ENCODE assay signal across 8 cellular contexts in genomic region chr19:49114630-49115363, GRCh38. TPM values are rescaled to one million over a fixed set of nuclear protein-coding genes. Genes with fewer than 3 reads are reported as not detected.
DNase-seq lines count a peak whose midpoint lies in the region; ATAC-seq and TF ChIP-seq lines count a peak whose summit lies in the region.

No MANE protein-coding gene starts in this region.

- peak overlapping the region; percentile 98 for H2AK9ac ChIP-seq in IMR-90 (replicated peaks; ENCODE audit: low read depth, low read length, poor library complexity)

- TF ChIP-seq POLR2A in IMR-90 (IDR thresholded peaks at IDR 0.05; ENCODE audit: low read depth, low read length) (no peak), right lobe of liver (IDR thresholded peaks at IDR 0.05) (no peak)

- no peaks in the 10 kb centered on the region for H3K9me3 Mint-ChIP-seq in WTC11

- H3K27me3 Mint-ChIP-seq in WTC11 (ENCODE audit: low read depth): peaks cover 25% of the 10 kb centered on the region

- no peak overlapping the region for H2BK20ac ChIP-seq in IMR-90 (ENCODE audit: low read depth, low read length)

- H4K8ac ChIP-seq in IMR-90 (ENCODE audit: low read depth in 2 of 2, low read length in 2 of 2): peak overlapping the region in 1 of 2 experiments; percentile 65; a peak in 2 of 4 replicates

- H3K9ac ChIP-seq in BLaER1 treated with 17β-estradiol and CSF1 and Interleukin-3, amounts not matched to agents 10 nM and 100 nM: peak overlapping the region; percentile 71 to 88 (median 80)
- H3K9ac ChIP-seq in IMR-90 (ENCODE audit: low read depth, low read length): peak overlapping the region; percentile 71

- BruUV-seq in IMR-90 (replicated peaks; lab: Mats Ljungman, UMichigan): no TSS peak

- no peak overlapping the region for H3K27ac Mint-ChIP-seq in WTC11

- H3K9me1 ChIP-seq in IMR-90 (ENCODE audit: insufficient read depth, low read length): peaks cover 20% of the 10 kb centered on the region

- no peak overlapping the region for H3K23ac ChIP-seq in IMR-90 (ENCODE audit: low read depth, low read length)

- CTCF ChIA-PET in IMR-90 (lab: Yijun Ruan, JAX) (interaction anchor here (1.6 to 2.9 kb wide), 4 partner anchors 13 to 84 kb away, joined by 4 to 13 read pairs (median 5); no protein-coding TSS in a partner anchor), WTC11 (lab: Charles Lee) (interaction anchor here (0.5 to 2.7 kb wide), 28 partner anchors 9 to 943 kb away, joined by 3 to 65 read pairs (median 8); partner anchors contain the start of genes HRC and RUVBL2), GM10248 (lab: Yijun Ruan, JAX) (interaction anchor here (0.7 to 3.8 kb wide), 20 partner anchors 8 to 211 kb away, joined by 3 to 37 read pairs (median 4); partner anchors contain the start of genes GYS1, RUVBL2 and SLC6A16)

- 0 out of 2 replicates have a peak overlapping the region, but pooled peaks have one; percentile 62 for H3K14ac ChIP-seq in IMR-90 (replicated peaks; ENCODE audit: low read depth, low read length)

- H4K91ac ChIP-seq in IMR-90 (ENCODE audit: insufficient read depth, low read depth, low read length): peak overlapping the region; percentile 43; the same call in 1 of the 2 replicates

- in situ Hi-C loops in IMR-90 (cut with MboI; ENCODE audit: low sequenced_read_pairs): no loop called here

- TF ChIP-seq CTCF in IMR-90 (conservative IDR thresholded peaks at IDR 0.05; ENCODE audit: low read depth, low read length) (no peak), WTC11 (IDR thresholded peaks at IDR 0.05) (no peak), coronary artery (IDR thresholded peaks at IDR 0.05) (no peak), right lobe of liver (IDR thresholded peaks at IDR 0.05) (no peak), GM10248 (IDR thresholded peaks at IDR 0.05; ENCODE audit: control extremely low read depth, extremely low read depth, low read depth, missing control alignments) (no peak)

- H3K4me1 Mint-ChIP-seq in WTC11: peaks cover 14% of the 10 kb centered on the region

- H3K36me3 Mint-ChIP-seq in WTC11: no peaks in the 10 kb centered on the region

- H3K18ac ChIP-seq in IMR-90 (ENCODE audit: low read depth, low read length): no peak overlapping the region

- H2AFZ ChIP-seq in IMR-90 (replicated peaks; ENCODE audit: low read length, poor library complexity): peak overlapping the region; percentile 98

- H3K27me3 ChIP-seq in BLaER1 treated with 17β-estradiol and CSF1 and Interleukin-3, amounts not matched to agents 10 nM and 100 nM: peaks cover 3 to 6% (median 6%) of the 10 kb centered on the region in 11 experiments
- H3K27me3 ChIP-seq in IMR-90 (ENCODE audit: control insufficient read depth, insufficient read depth, low read length): no peaks in the 10 kb centered on the region
- H3K27me3 ChIP-seq in right lobe of liver: no peaks in the 10 kb centered on the region

- H2BK5ac ChIP-seq in IMR-90 (ENCODE audit: low read depth, low read length, poor library complexity, severe bottlenecking): peak overlapping the region; percentile 18

- no peaks in the 10 kb centered on the region for H3K9me3 ChIP-seq in BLaER1 treated with 17β-estradiol and CSF1 and Interleukin-3, amounts not matched to agents 10 nM and 100 nM (replicated peaks in 1 of 11)
- no peaks in the 10 kb centered on the region for H3K9me3 ChIP-seq in IMR-90 (ENCODE audit: control insufficient read depth, insufficient read depth, low read length)
- no peaks in the 10 kb centered on the region for H3K9me3 ChIP-seq in right lobe of liver

- H3K4me2 ChIP-seq in BLaER1 treated with 17β-estradiol and CSF1 and Interleukin-3, amounts not matched to agents 10 nM and 100 nM: peak overlapping the region; percentile 84 to 100 (median 99)
- H3K4me2 ChIP-seq in IMR-90 (ENCODE audit: low read depth, low read length): peak overlapping the region; percentile 84

- intact Hi-C loops in IMR-90 (cut with micrococcal nuclease): loop anchor here (5.0 kb wide), 1 partner anchor 83 kb away; no protein-coding TSS in a partner anchor
- intact Hi-C loops in right lobe of liver (cut with DNase I): no loop called here

- no peak overlapping the region for H3K56ac ChIP-seq in IMR-90 (ENCODE audit: extremely low read depth, insufficient read depth, low read length)

- POLR2A ChIA-PET in IMR-90 (lab: Charles Lee; ENCODE audit: unreplicated experiment) (no interaction called here), WTC11 (lab: Charles Lee) (interaction anchor here (0.6 to 1.6 kb wide), 7 partner anchors 9 to 403 kb away, joined by 3 to 5 read pairs (median 3); no protein-coding TSS in a partner anchor), GM10248 (lab: Yijun Ruan, JAX) (interaction anchor here (0.6 to 1.4 kb wide), 2 partner anchors 12 to 17 kb away, joined by 6 to 7 read pairs; no protein-coding TSS in a partner anchor)

- H3K4ac ChIP-seq in IMR-90 (ENCODE audit: low read depth, low read length): peak overlapping the region; percentile 52

- ATAC-seq in IMR-90 (ENCODE audit: low read depth) (peak; percentile 18), WTC11 (peak; percentile 19), right lobe of liver (no peak), GM21786 (IDR thresholded peaks at IDR 0.05; ENCODE audit: unreplicated experiment) (no peak)

- no peak overlapping the region for H2AK5ac ChIP-seq in IMR-90 (ENCODE audit: low read depth, low read length)

- DNase-seq in IMR-90: peak; percentile 33
- peak; percentile 86 for DNase-seq in WTC11 (ENCODE audit: low spot score)
- DNase-seq in coronary artery (ENCODE audit: low spot score): no peak
- peak in 2 of 3 donors; percentile 60 to 69 for DNase-seq in right lobe of liver
- DNase-seq in stimulated activated CD4-positive, alpha-beta T cell treated with anti-CD3 and anti-CD28 coated beads, Interleukin-4, amount 100 ng/mL, for 1 hour: peak; percentile 68
- no peak for DNase-seq in GM10248 (ENCODE audit: extremely low spot score)

- peak overlapping the region; percentile 69 for H3K4me3 Mint-ChIP-seq in WTC11

- no peak overlapping the region for H2BK15ac ChIP-seq in IMR-90 (ENCODE audit: low read depth, low read length)

- H3K4me1 ChIP-seq in BLaER1 treated with 17β-estradiol and CSF1 and Interleukin-3, amounts not matched to agents 10 nM and 100 nM: peaks cover 49 to 80% (median 61%) of the 10 kb centered on the region in 10 experiments
- H3K4me1 ChIP-seq in IMR-90 (ENCODE audit: control insufficient read depth, insufficient read depth, low read length) (peaks cover 8% of the 10 kb centered on the region), right lobe of liver (peaks cover 0 to 20% (median 8%) of the 10 kb centered on the region in 4 donors)

- H4K20me1 ChIP-seq in BLaER1 treated with 17β-estradiol and CSF1 and Interleukin-3, amounts not matched to agents 10 nM and 100 nM: peaks cover 0 to 20% (median 5%) of the 10 kb centered on the region in 11 experiments; a peak in 14 of 22 replicates
- peaks cover 2% of the 10 kb centered on the region for H4K20me1 ChIP-seq in IMR-90 (ENCODE audit: insufficient read depth, low read length)

- peaks cover 4 to 41% of the 10 kb centered on the region in 2 experiments; a peak in 3 of 4 replicates for H3K79me1 ChIP-seq in IMR-90 (ENCODE audit: low read depth in 1 of 2, low read length in 2 of 2)

- no peak for TF ChIP-seq RAD21 in IMR-90 (IDR thresholded peaks at IDR 0.05; ENCODE audit: low read length)

- H4K5ac ChIP-seq in IMR-90 (ENCODE audit: low read depth, low read length): peak overlapping the region; percentile 48; the same call in 1 of the 2 replicates

- peaks cover 0 to 5% (median 4%) of the 10 kb centered on the region in 11 experiments; a peak in 11 of 22 replicates for H3K36me3 ChIP-seq in BLaER1 treated with 17β-estradiol and CSF1 and Interleukin-3, amounts not matched to agents 10 nM and 100 nM
- H3K36me3 ChIP-seq in IMR-90 (ENCODE audit: control insufficient read depth, insufficient read depth, low read length) (peaks cover 2% of the 10 kb centered on the region; the same call in 1 of the 2 replicates), right lobe of liver (no peaks in the 10 kb centered on the region)

- peak overlapping the region in 10 of 11 experiments; percentile 45 to 77 (median 61); a peak in 20 of 22 replicates for H3K27ac ChIP-seq in BLaER1 treated with 17β-estradiol and CSF1 and Interleukin-3, amounts not matched to agents 10 nM and 100 nM
- peak overlapping the region; percentile 57; the same call in 1 of the 2 replicates for H3K27ac ChIP-seq in IMR-90 (ENCODE audit: insufficient read depth, low read length)
- peak overlapping the region; percentile 89 to 91 for H3K27ac ChIP-seq in coronary artery
- peak overlapping the region; percentile 27 to 62 (median 50) for H3K27ac ChIP-seq in right lobe of liver

- peak overlapping the region; percentile 72 to 83 (median 77) for H3K4me3 ChIP-seq in BLaER1 treated with 17β-estradiol and CSF1 and Interleukin-3, amounts not matched to agents 10 nM and 100 nM
- H3K4me3 ChIP-seq in IMR-90 (ENCODE audit: insufficient read depth, low read depth, low read length) (peak overlapping the region; percentile 96), coronary artery (peak overlapping the region; percentile 86), right lobe of liver (peak overlapping the region; percentile 77 to 85 (median 82))

- dilution Hi-C loops in IMR-90 (cut with HindIII; ENCODE audit: low sequenced_read_pairs, unreplicated experiment): no loop called here

- peak overlapping the region; percentile 22; the same call in 1 of the 2 replicates for H2BK120ac ChIP-seq in IMR-90 (ENCODE audit: low read depth, low read length)

- 0% methylated on average over 30 of the region's 68 CpGs; no CpG with 5 or more reads in 1 of the 2 experiments for WGBS in IMR-90 (ENCODE audit: extremely low coverage in 2 of 2, insufficient read length in 1 of 2), 2 experiments
- 28% methylated on average over 20 of the region's 68 CpGs for WGBS in right lobe of liver (ENCODE audit: insufficient coverage, low coverage, low lambda C conversion rate, missing lambda C conversion rate)

RNA-seq across cellular contexts. Expression of gene LIN7B, which starts 0.6 kb away (rescaled TPM):
- 2.8 and 3.8 TPM in 2 replicates for total RNA-seq in IMR-90 (2012; rRNA removed)
- 8.0 and 9.9 TPM in 2 replicates for polyA plus RNA-seq in IMR-90 (2012; rRNA removed)
- polyA plus RNA-seq in IMR-90 (2012; cell fraction: cytosol; rRNA removed): 13.4 and 19.1 TPM in 2 replicates
- 14.2 and 30.4 TPM in 2 replicates for polyA plus RNA-seq in IMR-90 (2012; cell fraction: nucleus; rRNA removed; ENCODE audit: low replicate concordance)
- 5.1 to 5.7 TPM (median 5.1 TPM) in 3 replicates for total RNA-seq in WTC11 (2021)
- 1 to 10 TPM; 1.5 to 4.3 (median 2.4) TPM for total RNA-seq in right lobe of liver

RNA-seq across cellular contexts. Expression of gene C19orf73, which starts 4.1 kb away (rescaled TPM):
- total RNA-seq in IMR-90 (2012; rRNA removed): 0.28 TPM in 1 of 2 replicates, not detected in the other
- 1.2 and 2.0 TPM in 2 replicates for polyA plus RNA-seq in IMR-90 (2012; rRNA removed)
- polyA plus RNA-seq in IMR-90 (2012; cell fraction: cytosol; rRNA removed): 2.3 TPM in 2 replicates
- 0.85 and 0.98 TPM in 2 replicates for polyA plus RNA-seq in IMR-90 (2012; cell fraction: nucleus; rRNA removed; ENCODE audit: low replicate concordance)
- total RNA-seq in WTC11 (2021): 3.1 to 3.4 TPM (median 3.2 TPM) in 3 replicates
- total RNA-seq in right lobe of liver: 1 to 10 TPM in 5 of 6 experiments, under 1 TPM in 1; 0.73 to 8.1 (median 1.5) TPM

RNA-seq across cellular contexts. Expression of gene PPFIA3, which starts 4.5 kb away (rescaled TPM):
- 0.83 and 0.90 TPM in 2 replicates for total RNA-seq in IMR-90 (2012; rRNA removed)
- 1.9 and 2.4 TPM in 2 replicates for polyA plus RNA-seq in IMR-90 (2012; rRNA removed)
- 1.5 and 2.9 TPM in 2 replicates for polyA plus RNA-seq in IMR-90 (2012; cell fraction: cytosol; rRNA removed)
- polyA plus RNA-seq in IMR-90 (2012; cell fraction: nucleus; rRNA removed; ENCODE audit: low replicate concordance): 5.7 and 7.5 TPM in 2 replicates
- total RNA-seq in WTC11 (2021): 25.5 to 30.1 TPM (median 27.3 TPM) in 3 replicates
- total RNA-seq in right lobe of liver: 1 to 10 TPM; 1.8 to 6.6 (median 3.1) TPM

RNA-seq across cellular contexts. Expression of gene SNRNP70, which starts 29.5 kb away (rescaled TPM):
- 72.8 and 81.4 TPM in 2 replicates for total RNA-seq in IMR-90 (2012; rRNA removed)
- polyA plus RNA-seq in IMR-90 (2012; rRNA removed): 200 and 344 TPM in 2 replicates
- polyA plus RNA-seq in IMR-90 (2012; cell fraction: cytosol; rRNA removed): 133 and 172 TPM in 2 replicates
- 1,852 and 3,219 TPM in 2 replicates for polyA plus RNA-seq in IMR-90 (2012; cell fraction: nucleus; rRNA removed; ENCODE audit: low replicate concordance)
- total RNA-seq in WTC11 (2021): 253 to 267 TPM (median 266 TPM) in 3 replicates
- 100 to 1,000 TPM in 5 of 6 experiments, 10 to 100 TPM in 1; 80.8 to 187 (median 123) TPM for total RNA-seq in right lobe of liver

RNA-seq across cellular contexts. Expression of gene HRC, which starts 40.4 kb away (rescaled TPM):
- total RNA-seq in IMR-90 (2012; rRNA removed) (not detected in 2 replicates), WTC11 (2021) (1.9 to 5.0 TPM (median 4.6 TPM) in 3 replicates), right lobe of liver (under 1 TPM in 4 of 6 experiments, not detected in 2; 0.18 to 0.68 (median 0.19) TPM)
- 0.03 TPM in 1 of 2 replicates, not detected in the other for polyA plus RNA-seq in IMR-90 (2012; rRNA removed)
- 0.02 TPM in 1 of 2 replicates, not detected in the other for polyA plus RNA-seq in IMR-90 (2012; cell fraction: cytosol; rRNA removed)
- 0.08 and 0.13 TPM in 2 replicates for polyA plus RNA-seq in IMR-90 (2012; cell fraction: nucleus; rRNA removed; ENCODE audit: low replicate concordance)

Comparison
In these comparisons a context has a peak if more than half of its experiments do, and no peak if none do; other contexts are left out.
1. ATAC-seq: peak in IMR-90 (single experiment) and WTC11 (single experiment); none in right lobe of liver (0 of 4) and GM21786 (single experiment).
2. DNase-seq: peak in IMR-90 (single experiment), WTC11 (single experiment), right lobe of liver (2 of 3) and stimulated activated CD4-positive, alpha-beta T cell treated with anti-CD3 and anti-CD28 coated beads, Interleukin-4, amount 100 ng/mL, for 1 hour (single experiment); none in coronary artery (single experiment) and GM10248 (single experiment).
3. Peak in every context shown above with its lines, with median percentiles within 50 percentile points of each other: H3K27ac ChIP-seq and H3K4me3 ChIP-seq.